24 cellular contexts compared by ENCODE assay signal in genomic region chr12:26055087-26055486, GRCh38.
"Had no signal": no experiment of that assay in that cellular context is flagged by ENCODE, and none has a peak within 500 bp of the region (broad histone marks: within the 10 kb centered on the region; RNA-seq: fewer than 3 reads in every experiment).

No MANE protein-coding gene starts in this region.

- H3K9me3 ChIP-seq: lower lobe of right lung, right atrium auricular region, right lobe of liver, stomach, testis, thyroid gland, transverse colon, upper lobe of left lung had no signal

- H3K9ac ChIP-seq: parathyroid adenoma had no signal

- H3K4me1 ChIP-seq: parathyroid adenoma had no signal

- H3K27me3 Mint-ChIP-seq: stimulated activated naive B cell treated with anti-CD40 and anti-IgM and Interleukin-4, amounts not matched to agents 10 μg/mL and 1 μg/mL and 100 μg/mL, for 72 hours had no signal

- H3K27ac ChIP-seq: lower lobe of right lung, parathyroid adenoma, right atrium auricular region, right lobe of liver, stomach, testis, thyroid gland, transverse colon, upper lobe of left lung had no signal

- H3K36me3 ChIP-seq: lower lobe of right lung, right atrium auricular region, right lobe of liver, stomach, thyroid gland, transverse colon, upper lobe of left lung had no signal

- H2AFZ ChIP-seq: parathyroid adenoma had no signal

- ATAC-seq: left lobe of liver; left ventricle myocardium superior; naive thymus-derived CD8-positive, alpha-beta T cell; stimulated activated naive B cell treated with anti-CD40 and anti-IgM and Interleukin-4, amounts not matched to agents 10 μg/mL and 1 μg/mL and 100 μg/mL, for 72 hours; stimulated activated naive CD8-positive, alpha-beta T cell treated with anti-CD3 and anti-CD28 coated beads, Interleukin-15, Interleukin-2, amounts not matched to agents 100 U/mL and 50 U/mL, for 24 hours had no signal

- DNase-seq: hippocampal formation; kidney glomerular epithelial cell; left cardiac atrium; left ventricle myocardium superior; lower lobe of right lung; mammary epithelial cell; mesenchymal stem cell; naive thymus-derived CD8-positive, alpha-beta T cell; right lobe of liver; stimulated activated CD4-positive, alpha-beta T cell treated with anti-CD3 and anti-CD28 coated beads, Interleukin-15, amount 100 ng/mL, for 24 hours; stimulated activated CD4-positive, alpha-beta T cell treated with anti-CD3 and anti-CD28 coated beads, Interleukin-2, amount 100 ng/mL, for 24 hours; stimulated activated CD4-positive, alpha-beta T cell treated with anti-CD3 and anti-CD28 coated beads, Interleukin-4, amount 100 ng/mL, for 1 hour; stimulated activated naive B cell treated with anti-CD40 and anti-IgM and Interleukin-4, amounts not matched to agents 10 μg/mL and 1 μg/mL and 100 μg/mL, for 72 hours; stimulated activated naive CD8-positive, alpha-beta T cell treated with anti-CD3 and anti-CD28 coated beads, Interleukin-15, Interleukin-2, amounts not matched to agents 100 U/mL and 50 U/mL, for 24 hours; stomach; testis; thyroid gland; transverse colon; upper lobe of left lung had no signal

- H3K4me1 Mint-ChIP-seq: naive thymus-derived CD8-positive, alpha-beta T cell; nephron had no signal

- H3K4me3 ChIP-seq: lower lobe of right lung, right atrium auricular region, right lobe of liver, smooth muscle cell, stomach, testis, thyroid gland, transverse colon, upper lobe of left lung had no signal

- H3K27ac Mint-ChIP-seq: stimulated activated naive B cell treated with anti-CD40 and anti-IgM and Interleukin-4, amounts not matched to agents 10 μg/mL and 1 μg/mL and 100 μg/mL, for 72 hours had no signal

- H3K9me3 Mint-ChIP-seq: naive thymus-derived CD8-positive, alpha-beta T cell; stimulated activated naive B cell treated with anti-CD40 and anti-IgM and Interleukin-4, amounts not matched to agents 10 μg/mL and 1 μg/mL and 100 μg/mL, for 72 hours had no signal

- H3K4me3 Mint-ChIP-seq: naive thymus-derived CD8-positive, alpha-beta T cell; nephron; stimulated activated naive B cell treated with anti-CD40 and anti-IgM and Interleukin-4, amounts not matched to agents 10 μg/mL and 1 μg/mL and 100 μg/mL, for 72 hours had no signal

- H3K79me2 ChIP-seq: parathyroid adenoma had no signal

- H3K4me2 ChIP-seq: smooth muscle cell had no signal

- H3K27me3 ChIP-seq: right atrium auricular region, right lobe of liver, stomach, testis, thyroid gland, transverse colon, upper lobe of left lung had no signal

- H3K36me3 Mint-ChIP-seq: naive thymus-derived CD8-positive, alpha-beta T cell; stimulated activated naive B cell treated with anti-CD40 and anti-IgM and Interleukin-4, amounts not matched to agents 10 μg/mL and 1 μg/mL and 100 μg/mL, for 72 hours had no signal
